ENCODE assay signal across 23 cellular contexts in genomic region chr3:13261104-13261800, GRCh38.
"Had no signal": no experiment of that assay in that cellular context is flagged by ENCODE, and none has a peak within 500 bp of the region (broad histone marks: within the 10 kb centered on the region; RNA-seq: fewer than 3 reads in every experiment).

No MANE protein-coding gene starts in this region.

- H3K36me3 Mint-ChIP-seq: activated CD8-positive, alpha-beta memory T cell treated with anti-CD3 and anti-CD28 coated beads, Interleukin-2, amount 10 ng/mL, durations not matched to agents 7 days and 5 days; activated naive CD8-positive, alpha-beta T cell; type B pancreatic cell had no signal

- H3K36me3 ChIP-seq: gastroesophageal sphincter, left lung, pancreas, prostate gland, spleen, thoracic aorta, uterus had no signal

- H3K27ac ChIP-seq: gastroesophageal sphincter, left lung, pancreas, prostate gland, thoracic aorta, uterus had no signal

- H3K4me3 Mint-ChIP-seq: activated CD8-positive, alpha-beta memory T cell treated with anti-CD3 and anti-CD28 coated beads, Interleukin-2, amount 10 ng/mL, durations not matched to agents 7 days and 5 days; activated CD8-positive, alpha-beta T cell treated with anti-CD3 and anti-CD28 coated beads, Interleukin-2, amount 10 ng/mL, durations not matched to agents 7 days and 5 days; activated naive CD8-positive, alpha-beta T cell; immature natural killer cell; nephron; T-helper 17 cell; type B pancreatic cell had no signal

- H3K27me3 Mint-ChIP-seq: activated naive CD8-positive, alpha-beta T cell had no signal

- H3K9me3 Mint-ChIP-seq: activated T-helper 2 cell treated with anti-CD3 and anti-CD28 coated beads, Interferon-gamma antibody, Interleukin-2, Interleukin-4, amounts not matched to agents 10 μg/mL and 5 μg/mL and 100 μg/mL, durations not matched to agents 14 hours and 24 hours and 36 hours; type B pancreatic cell had no signal

- H3K4me3 ChIP-seq: gastroesophageal sphincter, left lung, pancreas, prostate gland, spleen, thoracic aorta, uterus had no signal

- H3K4me1 ChIP-seq: left lung, pancreas, prostate gland, uterus had no signal

- DNase-seq: activated CD4-positive, alpha-beta T cell treated with anti-CD3 and anti-CD28 coated beads for 1 hour; activated CD8-positive, alpha-beta memory T cell treated with anti-CD3 and anti-CD28 coated beads, Interleukin-2, amount 10 ng/mL, durations not matched to agents 7 days and 5 days; activated CD8-positive, alpha-beta T cell treated with anti-CD3 and anti-CD28 coated beads, Interleukin-2, amount 10 ng/mL, durations not matched to agents 7 days and 5 days; activated T-cell treated with anti-CD3 and anti-CD28 coated beads, Interleukin-2, amount 50 U/mL, for 48 hours; effector CD4-positive, alpha-beta T cell; hypothalamus; immature natural killer cell; kidney; nucleus accumbens; spleen; stimulated activated naive CD4-positive, alpha-beta T cell treated with Interleukin-2 at 50 U/mL for 16 hours; T-helper 17 cell; T1000; uterus had no signal

- H3K27me3 ChIP-seq: pancreas, uterus had no signal

- H3K27ac Mint-ChIP-seq: activated CD8-positive, alpha-beta memory T cell treated with anti-CD3 and anti-CD28 coated beads, Interleukin-2, amount 10 ng/mL, durations not matched to agents 7 days and 5 days; activated CD8-positive, alpha-beta T cell treated with anti-CD3 and anti-CD28 coated beads, Interleukin-2, amount 10 ng/mL, durations not matched to agents 7 days and 5 days; activated naive CD8-positive, alpha-beta T cell; activated T-helper 2 cell treated with anti-CD3 and anti-CD28 coated beads, Interferon-gamma antibody, Interleukin-2, Interleukin-4, amounts not matched to agents 10 μg/mL and 5 μg/mL and 100 μg/mL, durations not matched to agents 14 hours and 24 hours and 36 hours; T-helper 17 cell; type B pancreatic cell had no signal

- H3K9me3 ChIP-seq: left lung, pancreas, prostate gland, uterus had no signal
